23 cellular contexts compared by ENCODE assay signal in the genomic region with DNA sequence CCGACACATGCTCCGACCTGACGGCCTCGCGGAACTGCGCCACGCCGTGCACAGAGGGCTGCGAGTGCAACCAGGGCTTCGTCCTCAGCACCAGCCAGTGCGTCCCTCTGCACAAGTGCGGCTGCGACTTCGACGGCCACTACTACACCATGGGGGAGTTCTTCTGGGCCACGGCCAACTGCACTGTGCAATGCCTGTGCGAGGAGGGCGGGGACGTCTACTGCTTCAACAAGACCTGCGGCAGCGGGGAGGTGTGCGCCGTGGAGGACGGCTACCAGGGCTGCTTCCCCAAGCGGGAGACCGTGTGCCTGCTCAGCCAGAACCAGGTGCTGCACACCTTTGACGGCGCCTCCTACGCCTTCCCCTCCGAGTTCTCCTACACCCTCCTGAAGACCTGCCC. TPM values are rescaled to one million over a fixed set of nuclear protein-coding genes. Genes with fewer than 3 reads are reported as not detected.
DNase-seq lines count a peak whose midpoint lies in the region; ATAC-seq, FAIRE-seq and TF ChIP-seq lines count a peak whose summit lies in the region.
"Had no signal": no experiment of that assay in that cellular context is flagged by ENCODE, and none has a peak within 500 bp of the region (broad histone marks: within the 10 kb centered on the region; RNA-seq: fewer than 3 reads in every experiment).

No MANE protein-coding gene starts in this region.

- H2AFZ ChIP-seq in H1 (ENCODE audit: low read length) = no peak overlapping the region

- H3K79me2 ChIP-seq in H1 (ENCODE audit: control insufficient read depth in 1 of 2, insufficient read depth in 2 of 2, low read length in 2 of 2) = no peaks in the 10 kb centered on the region

- no peak overlapping the region for H3K18ac ChIP-seq in H1 (ENCODE audit: extremely low read depth, low read length)

- no peak for ATAC-seq in Right ventricle myocardium inferior
- ATAC-seq in WTC11 = no peak
- peak; percentile 17 for ATAC-seq in upper lobe of right lung
- no peak for ATAC-seq in HG03460 (IDR thresholded peaks at IDR 0.05; ENCODE audit: unreplicated experiment)
- no peak for ATAC-seq in HG02763 (IDR thresholded peaks at IDR 0.05; ENCODE audit: unreplicated experiment)
- ATAC-seq: A549; CD8-positive, alpha-beta T cell had no signal

- H2BK20ac ChIP-seq in H1 (ENCODE audit: low read length) = no peak overlapping the region

- H3K9me3 ChIP-seq in right atrium auricular region = no peaks in the 10 kb centered on the region
- peaks cover 5 to 6% of the 10 kb centered on the region in 2 experiments for H3K9me3 ChIP-seq in H1 (ENCODE audit: insufficient read depth in 2 of 2, low read depth in 1 of 2, low read length in 1 of 2)
- no peaks in the 10 kb centered on the region for H3K9me3 ChIP-seq in upper lobe of right lung
- H3K9me3 ChIP-seq: Caco-2 had no signal

- no peaks in the 10 kb centered on the region for H3K4me1 Mint-ChIP-seq in WTC11
- H3K4me1 Mint-ChIP-seq: B cell had no signal

- H3K56ac ChIP-seq in H1 (replicated peaks; ENCODE audit: insufficient read length, low read depth, low read length) = no peak overlapping the region

- no peak overlapping the region for H3K9ac ChIP-seq in H1 (replicated peaks in 1 of 4; ENCODE audit: extremely low read depth in 1 of 4, low read depth in 3 of 4, low read length in 3 of 4)
- H3K9ac ChIP-seq: BLaER1 treated with 17β-estradiol and CSF1 and Interleukin-3, amounts not matched to agents 10 nM and 100 nM had no signal

- H4K5ac ChIP-seq in H1 (ENCODE audit: insufficient read length, low read depth, low read length) = no peak overlapping the region

- no peak overlapping the region for H3K4me3 ChIP-seq in right atrium auricular region
- H3K4me3 ChIP-seq in H1 (ENCODE audit: extremely low read depth in 1 of 4, insufficient read depth in 2 of 4, low read depth in 3 of 4, low read length in 4 of 4) = no peak overlapping the region
- H3K4me3 ChIP-seq in upper lobe of right lung = no peak overlapping the region
- H3K4me3 ChIP-seq: A549; BLaER1 treated with 17β-estradiol and CSF1 and Interleukin-3, amounts not matched to agents 10 nM and 100 nM had no signal

- H3K23ac ChIP-seq in H1 (ENCODE audit: insufficient read length) = no peak overlapping the region

- no peak for FAIRE-seq in H1 (lab: Jason Lieb, UNC)
- FAIRE-seq: A549, D721Med, G401.6, GM12891 had no signal

- TF ChIP-seq CTCF in right atrium auricular region (IDR thresholded peaks at IDR 0.05) (no peak), WTC11 (IDR thresholded peaks at IDR 0.05) (no peak), H1 (IDR thresholded peaks at IDR 0.05; ENCODE audit: control extremely low read depth in 1 of 3, insufficient read depth in 1 of 3, low read depth in 1 of 3, low read length in 3 of 3) (no peak), upper lobe of right lung (IDR thresholded peaks at IDR 0.05) (no peak)

- DNase-seq in Right ventricle myocardium inferior (ENCODE audit: missing footprints) (peak; percentile 68), right atrium auricular region (ENCODE audit: low spot score) (no peak), WTC11 (ENCODE audit: low spot score) (no peak), H1 (ENCODE audit: low read depth in 1 of 2, low spot score in 2 of 2) (no peak), upper lobe of right lung (no peak), foreskin melanocyte (no peak)
- DNase-seq: AML-193; Caco-2; Calu3; CD4-positive, alpha-beta T cell; CD8-positive, alpha-beta T cell; DMS79 treated with DMSO at 0.1 percent for 48 hours; GF-D8 had no signal

- TF ChIP-seq EP300 in H1 (IDR thresholded peaks at IDR 0.05; ENCODE audit: borderline replicate concordance in 1 of 2, low read depth in 2 of 2, low read length in 2 of 2) = no peak

- peaks cover 18% of the 10 kb centered on the region for H3K9me3 Mint-ChIP-seq in WTC11
- H3K9me3 Mint-ChIP-seq: CD4-positive, alpha-beta T cell; CD8-positive, alpha-beta T cell had no signal

- H4K20me1 ChIP-seq in H1 (replicated peaks in 1 of 2; ENCODE audit: control insufficient read depth in 1 of 2, insufficient read depth in 2 of 2, low read length in 2 of 2) = no peaks in the 10 kb centered on the region
- H4K20me1 ChIP-seq: BLaER1 treated with 17β-estradiol and CSF1 and Interleukin-3, amounts not matched to agents 10 nM and 100 nM had no signal

- H4K8ac ChIP-seq in H1 (ENCODE audit: extremely low read depth, insufficient read depth, low read length) = no peak overlapping the region

- no peak overlapping the region for H2AK5ac ChIP-seq in H1 (ENCODE audit: low read depth, low read length)

- 85% methylated on average over 29 of the region's 30 CpGs; no CpG with 5 or more reads in 1 of the 2 experiments for WGBS in H1 (ENCODE audit: extremely low coverage in 1 of 2, insufficient coverage in 1 of 2, insufficient read length in 1 of 2, insufficient replicate concordance in 2 of 2, low coverage in 1 of 2, low lambda C conversion rate in 2 of 2, missing lambda C conversion rate in 1 of 2), 2 experiments

- H3K27me3 ChIP-seq in right atrium auricular region (no peaks in the 10 kb centered on the region), H1 (replicated peaks in 1 of 4; ENCODE audit: control insufficient read depth in 3 of 4, extremely low read depth in 1 of 4, insufficient read depth in 3 of 4, low read length in 3 of 4) (no peaks in the 10 kb centered on the region), upper lobe of right lung (no peaks in the 10 kb centered on the region)
- H3K27me3 ChIP-seq: BLaER1 treated with 17β-estradiol and CSF1 and Interleukin-3, amounts not matched to agents 10 nM and 100 nM had no signal

- H3K4me1 ChIP-seq in right atrium auricular region (no peaks in the 10 kb centered on the region), H1 (replicated peaks in 1 of 4; ENCODE audit: control insufficient read depth in 3 of 4, insufficient read depth in 4 of 4, low read length in 3 of 4) (no peaks in the 10 kb centered on the region), upper lobe of right lung (no peaks in the 10 kb centered on the region)
- H3K4me1 ChIP-seq: A549, Caco-2 had no signal

- no peaks in the 10 kb centered on the region for H3K79me1 ChIP-seq in H1 (ENCODE audit: low read depth, low read length)

- H3K27me3 Mint-ChIP-seq in WTC11 (ENCODE audit: low read depth) = no peaks in the 10 kb centered on the region
- H3K27me3 Mint-ChIP-seq: CD4-positive, alpha-beta T cell had no signal

- no peak overlapping the region for H3K4me2 ChIP-seq in H1 (ENCODE audit: insufficient read depth in 1 of 2, low read depth in 2 of 2, low read length in 2 of 2)
- H3K4me2 ChIP-seq: A549; BLaER1 treated with 17β-estradiol and CSF1 and Interleukin-3, amounts not matched to agents 10 nM and 100 nM had no signal

- CTCF ChIA-PET in WTC11 (lab: Charles Lee) = interaction anchor here (1.3 to 2.1 kb wide), 2 partner anchors 25 to 67 kb away, joined by 3 to 6 read pairs; no protein-coding TSS in a partner anchor
- CTCF ChIA-PET in H1 (lab: Charles Lee; ENCODE audit: partially characterized antibody) = interaction anchor here (0.7 to 3.2 kb wide), 3 partner anchors 26 to 261 kb away, joined by 3 to 9 read pairs (median 9); no protein-coding TSS in a partner anchor

- H3K4ac ChIP-seq in H1 (replicated peaks; ENCODE audit: insufficient read length, low read depth, low read length) = no peak overlapping the region

- TF ChIP-seq RAD21 in H1 (IDR thresholded peaks at IDR 0.05 in 1 of 2, conservative IDR thresholded peaks at IDR 0.05 in 1 of 2; ENCODE audit: low read depth in 2 of 2, low read length in 2 of 2) = no peak

- peak overlapping the region; percentile 14 for H4K91ac ChIP-seq in H1 (replicated peaks; ENCODE audit: insufficient read length, low read length)

- H3K23me2 ChIP-seq in H1 (ENCODE audit: low read depth, low read length) = no peaks in the 10 kb centered on the region

- POLR2A ChIA-PET in WTC11 (lab: Charles Lee) = no interaction called here
- POLR2A ChIA-PET in H1 (lab: Charles Lee; ENCODE audit: partially characterized antibody) = no interaction called here

- TF ChIP-seq POLR2A in H1 (IDR thresholded peaks at IDR 0.05; ENCODE audit: control extremely low read depth in 1 of 2, low read depth in 2 of 2, low read length in 2 of 2) = no peak

- H2BK15ac ChIP-seq in H1 (ENCODE audit: low read length) = no peak overlapping the region

- H3K14ac ChIP-seq in H1 (ENCODE audit: insufficient read length) = no peak overlapping the region

- H2BK5ac ChIP-seq in H1 (ENCODE audit: low read depth, low read length) = no peak overlapping the region

- H3K27ac Mint-ChIP-seq in WTC11 = no peak overlapping the region
- H3K27ac Mint-ChIP-seq: B cell; CD4-positive, alpha-beta T cell; CD8-positive, alpha-beta T cell had no signal

- H3K27ac ChIP-seq in right atrium auricular region = no peak overlapping the region
- H3K27ac ChIP-seq in H1 (ENCODE audit: low read depth, low read length) = no peak overlapping the region
- H3K27ac ChIP-seq in upper lobe of right lung = no peak overlapping the region
- H3K27ac ChIP-seq: 22Rv1; A549; BLaER1 treated with 17β-estradiol and CSF1 and Interleukin-3, amounts not matched to agents 10 nM and 100 nM; C4-2B had no signal

- intact Hi-C loops in Right ventricle myocardium inferior (cut with DNase I) (no loop called here), upper lobe of right lung (cut with DNase I) (no loop called here)

- H2BK12ac ChIP-seq in H1 (ENCODE audit: low read depth, low read length) = 0 out of 2 replicates have a peak overlapping the region, but pooled peaks have one; percentile 13

- H3K36me3 ChIP-seq in right atrium auricular region (no peaks in the 10 kb centered on the region), H1 (ENCODE audit: control insufficient read depth in 2 of 4, insufficient read depth in 4 of 4, low read length in 3 of 4) (no peaks in the 10 kb centered on the region), upper lobe of right lung (no peaks in the 10 kb centered on the region)
- H3K36me3 ChIP-seq: BLaER1 treated with 17β-estradiol and CSF1 and Interleukin-3, amounts not matched to agents 10 nM and 100 nM had no signal

- H3K36me3 Mint-ChIP-seq in WTC11 = peaks cover 9% of the 10 kb centered on the region
- H3K36me3 Mint-ChIP-seq: CD8-positive, alpha-beta T cell had no signal

- H3K4me3 Mint-ChIP-seq in WTC11 = no peak overlapping the region
- H3K4me3 Mint-ChIP-seq: B cell; CD4-positive, alpha-beta T cell; CD8-positive, alpha-beta T cell had no signal

- no peak overlapping the region for H2BK120ac ChIP-seq in H1 (replicated peaks; ENCODE audit: low read depth, low read length)

RNA-seq across cellular contexts. Expression of a gene that starts 26.8 kb away (rescaled TPM):
- total RNA-seq in Right ventricle myocardium inferior (0.78 TPM), right atrium auricular region (1 to 10 TPM; 1.6 to 3.1 TPM), WTC11 (2021) (0.37 to 0.66 TPM (median 0.37 TPM) in 3 replicates), upper lobe of right lung (0.87 TPM)
- total RNA-seq in H1 (2021; fragmentation: NEBNext Ultra II Directional; extraction: Animal tissue kit (Norgen Biotek cat#: 25700)) = 0.77 and 1.0 TPM in 2 replicates
- polyA plus RNA-seq in H1 (2011; rRNA removed) = 0.59 and 0.63 TPM in 2 replicates
- 0.98 TPM for polyA plus RNA-seq in H1 (2011; cell fraction: cytosol; rRNA removed)
- polyA plus RNA-seq in H1 (2011; cell fraction: nucleus; rRNA removed) = 3.1 TPM
- 0.61 to 1.1 TPM (median 0.75 TPM) in 4 replicates for polyA plus RNA-seq in H1 (2012, experiment 1 of 2)
- polyA plus RNA-seq in H1 (2012, experiment 2 of 2) = 0.38 TPM
- 0.26 TPM for polyA plus RNA-seq in H1 (2013, experiment 1 of 2)
- polyA plus RNA-seq in H1 (2013, experiment 2 of 2) = 0.35 TPM
- 1.4 and 3.1 TPM in 2 replicates for polyA minus RNA-seq in H1 (2011; rRNA and poly(A)+ RNA removed)
- polyA minus RNA-seq in H1 (2011; cell fraction: cytosol; rRNA and poly(A)+ RNA removed) = 0.66 TPM
- 1.6 TPM for polyA minus RNA-seq in H1 (2011; cell fraction: nucleus; rRNA and poly(A)+ RNA removed)
- total RNA-seq: Calu3 had no signal
